ENCODE assay signal across 20 cellular contexts in genomic region chr22:30332994-30333706, GRCh38. TPM values are rescaled to one million over a fixed set of nuclear protein-coding genes. Genes with fewer than 3 reads are reported as not detected.
A peak's percentile ranks its signal among the peaks of the same experiment; 100 is the strongest.
DNase-seq lines count a peak whose midpoint lies in the region; FAIRE-seq and TF ChIP-seq lines count a peak whose summit lies in the region.
"Had no signal": no experiment of that assay in that cellular context is flagged by ENCODE, and none has a peak within 500 bp of the region (broad histone marks: within the 10 kb centered on the region; RNA-seq: fewer than 3 reads in every experiment).

No MANE protein-coding gene starts in this region.

- no peak for TF ChIP-seq POLR2A in GM12891 (IDR thresholded peaks at IDR 0.05; ENCODE audit: low read depth, low read length)
- no peak for TF ChIP-seq POLR2A in suprapubic skin (IDR thresholded peaks at IDR 0.05)

- H3K27me3 Mint-ChIP-seq in T-helper 1 cell treated with Interleukin-12 subunit alpha and Interleukin-12 subunit beta and Interleukin-4 antibody, amounts not matched to agents 30 μg/mL and 1 μg/mL, for 36 hours (ENCODE audit: low read depth), result no peaks in the 10 kb centered on the region
- no peaks in the 10 kb centered on the region for H3K27me3 Mint-ChIP-seq in activated T-helper 2 cell treated with anti-CD3 and anti-CD28 coated beads, Interferon-gamma antibody, Interleukin-2, Interleukin-4, amounts not matched to agents 10 μg/mL and 5 μg/mL and 100 μg/mL, durations not matched to agents 14 hours and 24 hours and 36 hours (ENCODE audit: low read depth)

- peaks cover 51 to 66% of the 10 kb centered on the region in 2 donors for H3K36me3 ChIP-seq in mucosa of rectum (ENCODE audit: control insufficient read depth in 2 of 2, insufficient read depth in 2 of 2, low read length in 2 of 2)
- H3K36me3 ChIP-seq in right atrium auricular region, result peaks cover 59% of the 10 kb centered on the region
- peaks cover 70% of the 10 kb centered on the region for H3K36me3 ChIP-seq in suprapubic skin

- TF ChIP-seq CTCF in right atrium auricular region (IDR thresholded peaks at IDR 0.05), result no peak
- no peak for TF ChIP-seq CTCF in suprapubic skin (IDR thresholded peaks at IDR 0.05)

- no peak for DNase-seq in T-helper 1 cell
- DNase-seq in GM12891 (ENCODE audit: insufficient read length, low spot score), result no peak
- no peak for DNase-seq in activated T-helper 2 cell treated with anti-CD3 and anti-CD28 coated beads, Interferon-gamma antibody, Interleukin-2, Interleukin-4, amounts not matched to agents 10 μg/mL and 5 μg/mL and 100 μg/mL, durations not matched to agents 14 hours and 24 hours and 36 hours (ENCODE audit: low spot score)
- no peak for DNase-seq in HuH-7 (ENCODE audit: low spot score)
- DNase-seq in right atrium auricular region (ENCODE audit: low spot score), result no peak
- no peak for DNase-seq in suprapubic skin (ENCODE audit: low spot score in 2 of 2)
- DNase-seq: activated gamma-delta T cell; AML-193; islet precursor cell; lower lobe of right lung; NCI-H526; right cardiac atrium; stimulated activated naive CD4-positive, alpha-beta T cell; SW 1271 had no signal

- TF ChIP-seq EP300 in suprapubic skin (IDR thresholded peaks at IDR 0.05), result no peak

- H3K4me3 ChIP-seq in mucosa of rectum (ENCODE audit: low read length in 2 of 2) (no peak overlapping the region), right atrium auricular region (no peak overlapping the region), suprapubic skin (no peak overlapping the region)
- H3K4me3 ChIP-seq: lower lobe of right lung had no signal

- peak overlapping the region; percentile 77 to 85 for H3K27ac ChIP-seq in mucosa of rectum (ENCODE audit: low read depth in 2 of 2, low read length in 2 of 2)
- no peak overlapping the region for H3K27ac ChIP-seq in right atrium auricular region
- H3K27ac ChIP-seq in suprapubic skin, result no peak overlapping the region
- H3K27ac ChIP-seq: 22Rv1, lower lobe of right lung had no signal

- no peak for FAIRE-seq in GM12891 (lab: Jason Lieb, UNC)
- FAIRE-seq: endothelial cell of umbilical vein, H1, urothelium cell line had no signal

- intact Hi-C loops in activated T-helper 2 cell treated with anti-CD3 and anti-CD28 coated beads, Interferon-gamma antibody, Interleukin-2, Interleukin-4, amounts not matched to agents 10 μg/mL and 5 μg/mL and 100 μg/mL, durations not matched to agents 14 hours and 24 hours and 36 hours (cut with micrococcal nuclease), result no loop called here

- peaks cover 29% of the 10 kb centered on the region for H3K4me1 Mint-ChIP-seq in T-helper 1 cell treated with Interleukin-12 subunit alpha and Interleukin-12 subunit beta and Interleukin-4 antibody, amounts not matched to agents 30 μg/mL and 1 μg/mL, for 36 hours (ENCODE audit: low read depth)
- peaks cover 45% of the 10 kb centered on the region for H3K4me1 Mint-ChIP-seq in activated T-helper 2 cell treated with anti-CD3 and anti-CD28 coated beads, Interferon-gamma antibody, Interleukin-2, Interleukin-4, amounts not matched to agents 10 μg/mL and 5 μg/mL and 100 μg/mL, durations not matched to agents 14 hours and 24 hours and 36 hours (ENCODE audit: low read depth)

- H3K4me1 ChIP-seq in mucosa of rectum (ENCODE audit: control insufficient read depth in 2 of 2, insufficient read depth in 2 of 2, low read length in 2 of 2), result peaks cover 15 to 25% of the 10 kb centered on the region in 2 donors
- H3K4me1 ChIP-seq in right atrium auricular region, result peaks cover 0 to 18% of the 10 kb centered on the region in 2 donors
- no peaks in the 10 kb centered on the region for H3K4me1 ChIP-seq in suprapubic skin

- no peaks in the 10 kb centered on the region for H3K9me3 Mint-ChIP-seq in T-helper 1 cell treated with Interleukin-12 subunit alpha and Interleukin-12 subunit beta and Interleukin-4 antibody, amounts not matched to agents 30 μg/mL and 1 μg/mL, for 36 hours
- no peaks in the 10 kb centered on the region for H3K9me3 Mint-ChIP-seq in activated T-helper 2 cell treated with anti-CD3 and anti-CD28 coated beads, Interferon-gamma antibody, Interleukin-2, Interleukin-4, amounts not matched to agents 10 μg/mL and 5 μg/mL and 100 μg/mL, durations not matched to agents 14 hours and 24 hours and 36 hours

- peak overlapping the region; percentile 7 for H3K4me3 Mint-ChIP-seq in T-helper 1 cell treated with Interleukin-12 subunit alpha and Interleukin-12 subunit beta and Interleukin-4 antibody, amounts not matched to agents 30 μg/mL and 1 μg/mL, for 36 hours
- peak overlapping the region; percentile 21 for H3K4me3 Mint-ChIP-seq in activated T-helper 2 cell treated with anti-CD3 and anti-CD28 coated beads, Interferon-gamma antibody, Interleukin-2, Interleukin-4, amounts not matched to agents 10 μg/mL and 5 μg/mL and 100 μg/mL, durations not matched to agents 14 hours and 24 hours and 36 hours (ENCODE audit: low read depth)

- H3K9me3 ChIP-seq in mucosa of rectum (ENCODE audit: control insufficient read depth in 2 of 2, low read length in 2 of 2) (no peaks in the 10 kb centered on the region), right atrium auricular region (no peaks in the 10 kb centered on the region), suprapubic skin (no peaks in the 10 kb centered on the region)
- H3K9me3 ChIP-seq: lower lobe of right lung had no signal

- 78% methylated on average over 2 of the region's 2 CpGs for WGBS in suprapubic skin

- H3K27ac Mint-ChIP-seq in T-helper 1 cell treated with Interleukin-12 subunit alpha and Interleukin-12 subunit beta and Interleukin-4 antibody, amounts not matched to agents 30 μg/mL and 1 μg/mL, for 36 hours, result peak overlapping the region; percentile 41
- peak overlapping the region; percentile 87 for H3K27ac Mint-ChIP-seq in activated T-helper 2 cell treated with anti-CD3 and anti-CD28 coated beads, Interferon-gamma antibody, Interleukin-2, Interleukin-4, amounts not matched to agents 10 μg/mL and 5 μg/mL and 100 μg/mL, durations not matched to agents 14 hours and 24 hours and 36 hours

- no peaks in the 10 kb centered on the region for H3K27me3 ChIP-seq in mucosa of rectum (ENCODE audit: control insufficient read depth in 2 of 2, insufficient read depth in 2 of 2, low read length in 2 of 2)
- H3K27me3 ChIP-seq in right atrium auricular region, result no peaks in the 10 kb centered on the region
- H3K27me3 ChIP-seq in suprapubic skin, result no peaks in the 10 kb centered on the region

- peaks cover 46% of the 10 kb centered on the region for H3K36me3 Mint-ChIP-seq in T-helper 1 cell treated with Interleukin-12 subunit alpha and Interleukin-12 subunit beta and Interleukin-4 antibody, amounts not matched to agents 30 μg/mL and 1 μg/mL, for 36 hours (ENCODE audit: low read depth)
- peaks cover 86% of the 10 kb centered on the region for H3K36me3 Mint-ChIP-seq in activated T-helper 2 cell treated with anti-CD3 and anti-CD28 coated beads, Interferon-gamma antibody, Interleukin-2, Interleukin-4, amounts not matched to agents 10 μg/mL and 5 μg/mL and 100 μg/mL, durations not matched to agents 14 hours and 24 hours and 36 hours (ENCODE audit: low read depth)

- peak overlapping the region; percentile 23 to 52 for H3K9ac ChIP-seq in mucosa of rectum (ENCODE audit: low read depth in 1 of 2, low read length in 2 of 2)

TF ChIP-seq in GM12891, 5 proteins besides CTCF, POLR2A, EP300 and RAD21:
- TF ChIP-seq POLR2AphosphoS5 (IDR thresholded peaks at IDR 0.05; ENCODE audit: low read depth, low read length) (0 out of 2 replicates have a peak, but pooled peaks have one; percentile 18), SPI1 (IDR thresholded peaks at IDR 0.05; ENCODE audit: low read depth, low read length) (no peak)
TF ChIP-seq in GM12891: peak in this region for 1.

RNA-seq across cellular contexts. Expression of gene TBC1D10A, which starts 6.4 kb away (rescaled TPM):
- 12.7 TPM for polyA plus RNA-seq in GM12891 (2012; ENCODE audit: low read depth, missing spikeins)
- 26.8 and 29.4 TPM in 2 replicates for total RNA-seq in activated T-helper 2 cell treated with anti-CD3 and anti-CD28 coated beads, Interferon-gamma antibody, Interleukin-2, Interleukin-4, amounts not matched to agents 10 μg/mL and 5 μg/mL and 100 μg/mL, durations not matched to agents 14 hours and 24 hours and 36 hours
- total RNA-seq in right atrium auricular region (1 to 10 TPM; 5.9 to 9.3 TPM), suprapubic skin (10 to 100 TPM; 38.3 to 49.2 (median 43.0) TPM)

RNA-seq across cellular contexts. Expression of gene SF3A1, which starts 23.5 kb away (rescaled TPM):
- 69.6 TPM for polyA plus RNA-seq in GM12891 (2012; ENCODE audit: low read depth, missing spikeins)
- 287 and 325 TPM in 2 replicates for total RNA-seq in activated T-helper 2 cell treated with anti-CD3 and anti-CD28 coated beads, Interferon-gamma antibody, Interleukin-2, Interleukin-4, amounts not matched to agents 10 μg/mL and 5 μg/mL and 100 μg/mL, durations not matched to agents 14 hours and 24 hours and 36 hours
- total RNA-seq in right atrium auricular region, result 10 to 100 TPM; 52.3 to 81.1 TPM
- total RNA-seq in suprapubic skin, result 100 to 1,000 TPM; 112 to 208 (median 152) TPM

RNA-seq across cellular contexts. Expression of gene CCDC157, which starts 23.7 kb away (rescaled TPM):
- 0.69 TPM for polyA plus RNA-seq in GM12891 (2012; ENCODE audit: low read depth, missing spikeins)
- 3.2 and 4.3 TPM in 2 replicates for total RNA-seq in activated T-helper 2 cell treated with anti-CD3 and anti-CD28 coated beads, Interferon-gamma antibody, Interleukin-2, Interleukin-4, amounts not matched to agents 10 μg/mL and 5 μg/mL and 100 μg/mL, durations not matched to agents 14 hours and 24 hours and 36 hours
- total RNA-seq in right atrium auricular region (under 1 TPM; 0.26 to 0.55 TPM), suprapubic skin (1 to 10 TPM; 2.2 to 4.7 (median 3.1) TPM)

RNA-seq across cellular contexts. Expression of gene CASTOR1, which starts 43.8 kb away (rescaled TPM):
- polyA plus RNA-seq in GM12891 (2012; ENCODE audit: low read depth, missing spikeins), result 4.6 TPM
- 11.1 TPM in 2 replicates for total RNA-seq in activated T-helper 2 cell treated with anti-CD3 and anti-CD28 coated beads, Interferon-gamma antibody, Interleukin-2, Interleukin-4, amounts not matched to agents 10 μg/mL and 5 μg/mL and 100 μg/mL, durations not matched to agents 14 hours and 24 hours and 36 hours
- total RNA-seq in right atrium auricular region (10 to 100 TPM in 1 of 2 donors, 1 to 10 TPM in 1; 8.1 to 12.5 TPM), suprapubic skin (10 to 100 TPM; 16.3 to 22.8 (median 20.6) TPM)

RNA-seq across cellular contexts. Expression of gene RNF215, which starts 54.1 kb away (rescaled TPM):
- polyA plus RNA-seq in GM12891 (2012; ENCODE audit: low read depth, missing spikeins), result 4.6 TPM
- total RNA-seq in activated T-helper 2 cell treated with anti-CD3 and anti-CD28 coated beads, Interferon-gamma antibody, Interleukin-2, Interleukin-4, amounts not matched to agents 10 μg/mL and 5 μg/mL and 100 μg/mL, durations not matched to agents 14 hours and 24 hours and 36 hours, result 17.2 and 19.3 TPM in 2 replicates
- total RNA-seq in right atrium auricular region (1 to 10 TPM; 5.6 to 7.5 TPM), suprapubic skin (10 to 100 TPM in 2 of 4 donors, 1 to 10 TPM in 2; 6.3 to 15.5 (median 10.2) TPM)

Comparison
In these comparisons a context has a peak if more than half of its experiments do, and no peak if none do; other contexts are left out.
1. H3K27ac ChIP-seq: peak in mucosa of rectum (2 of 2); none in right atrium auricular region (0 of 2) and suprapubic skin (single experiment).